In genomic region chr22:22316589-22316988, GRCh38 we compare ENCODE assay signal across 30 cellular contexts.
"Had no signal": no experiment of that assay in that cellular context is flagged by ENCODE, and none has a peak within 500 bp of the region (broad histone marks: within the 10 kb centered on the region; RNA-seq: fewer than 3 reads in every experiment).

No MANE protein-coding gene starts in this region.

- H3K9me3 Mint-ChIP-seq: activated naive CD8-positive, alpha-beta T cell treated with anti-CD3 and anti-CD28 coated beads for 36 hours; stimulated activated effector memory CD8-positive, alpha-beta T cell treated with anti-CD3 and anti-CD28 coated beads, Interleukin-12 subunit alpha, Interleukin-12 subunit beta, amount 100 ng/mL, for 72 hours; stimulated activated naive CD8-positive, alpha-beta T cell treated with anti-CD3 and anti-CD28 coated beads, Interleukin-15, amount 100 ng/mL, for 72 hours; type B pancreatic cell had no signal

- H3K4me1 Mint-ChIP-seq: activated naive CD8-positive, alpha-beta T cell treated with anti-CD3 and anti-CD28 coated beads for 36 hours; stimulated activated effector memory CD8-positive, alpha-beta T cell treated with anti-CD3 and anti-CD28 coated beads, Interleukin-12 subunit alpha, Interleukin-12 subunit beta, amount 100 ng/mL, for 72 hours; stimulated activated naive CD8-positive, alpha-beta T cell treated with anti-CD3 and anti-CD28 coated beads, Interleukin-15, amount 100 ng/mL, for 72 hours had no signal

- DNase-seq: activated CD4-positive, alpha-beta T cell treated with anti-CD3 and anti-CD28 coated beads for 48 hours; activated CD4-positive, alpha-beta T cell treated with anti-CD3 and anti-CD28 coated beads, Interleukin-2, amount 50 U/mL, for 48 hours; activated CD8-positive, alpha-beta memory T cell treated with anti-CD3 and anti-CD28 coated beads for 24 hours; activated effector memory CD4-positive, alpha-beta T cell treated with Interleukin-2 at 50 U/mL for 16 hours; activated naive CD4-positive, alpha-beta T cell treated with Interleukin-2 at 50 U/mL for 16 hours; activated naive CD8-positive, alpha-beta T cell treated with anti-CD3 and anti-CD28 coated beads for 36 hours; adrenal gland; aorta; body of pancreas; dermis blood vessel endothelial cell; effector CD8-positive, alpha-beta T cell; islet precursor cell; left ventricle myocardium inferior; naive thymus-derived CD4-positive, alpha-beta T cell; ovary; right lobe of liver; stimulated activated CD4-positive, alpha-beta T cell treated with anti-CD3 and anti-CD28 coated beads, Interleukin-4, amount 100 ng/mL, for 24 hours; stimulated activated naive CD8-positive, alpha-beta T cell treated with anti-CD3 and anti-CD28 coated beads, Interleukin-15, amount 100 ng/mL, for 72 hours; substantia nigra; uterus had no signal

- H3K4me1 ChIP-seq: adrenal gland, body of pancreas, left ventricle myocardium inferior, right lobe of liver, uterus had no signal

- H3K27ac ChIP-seq: adrenal gland, body of pancreas, left ventricle myocardium inferior, ovary, right lobe of liver, skin epidermis, uterus, VCaP had no signal

- H3K4me3 Mint-ChIP-seq: activated naive CD8-positive, alpha-beta T cell treated with anti-CD3 and anti-CD28 coated beads for 36 hours; stimulated activated effector memory CD8-positive, alpha-beta T cell treated with anti-CD3 and anti-CD28 coated beads, Interleukin-12 subunit alpha, Interleukin-12 subunit beta, amount 100 ng/mL, for 72 hours; stimulated activated naive CD8-positive, alpha-beta T cell treated with anti-CD3 and anti-CD28 coated beads, Interleukin-15, amount 100 ng/mL, for 72 hours; type B pancreatic cell had no signal

- H3K36me3 ChIP-seq: ovary, uterus had no signal

- H3K27me3 ChIP-seq: adrenal gland, body of pancreas, ovary, right lobe of liver, uterus had no signal

- H3K27me3 Mint-ChIP-seq: activated naive CD8-positive, alpha-beta T cell treated with anti-CD3 and anti-CD28 coated beads for 36 hours; naive thymus-derived CD4-positive, alpha-beta T cell; progenitor cell of endocrine pancreas; stimulated activated naive CD8-positive, alpha-beta T cell treated with anti-CD3 and anti-CD28 coated beads, Interleukin-15, amount 100 ng/mL, for 72 hours; type B pancreatic cell had no signal

- H3K9me3 ChIP-seq: adrenal gland, body of pancreas, left ventricle myocardium inferior, ovary, right lobe of liver, uterus had no signal

- H3K4me3 ChIP-seq: adrenal gland, body of pancreas, left ventricle myocardium inferior, lung, ovary, right lobe of liver, skin epidermis, uterus had no signal

- FAIRE-seq: colon, frontal cortex, TTC549 had no signal

- ATAC-seq: activated CD4-positive, CD25-positive, alpha-beta regulatory T cell treated with anti-CD3 and anti-CD28 coated beads, Interleukin-2, amount 50 U/mL, for 24 hours; body of pancreas; naive thymus-derived CD4-positive, alpha-beta T cell; right lobe of liver; stimulated activated effector memory CD8-positive, alpha-beta T cell treated with anti-CD3 and anti-CD28 coated beads, Interleukin-12 subunit alpha, Interleukin-12 subunit beta, amount 100 ng/mL, for 72 hours; stimulated activated naive CD8-positive, alpha-beta T cell treated with anti-CD3 and anti-CD28 coated beads, Interleukin-15, amount 100 ng/mL, for 72 hours had no signal

- H3K27ac Mint-ChIP-seq: activated naive CD8-positive, alpha-beta T cell treated with anti-CD3 and anti-CD28 coated beads for 36 hours; progenitor cell of endocrine pancreas; stimulated activated effector memory CD8-positive, alpha-beta T cell treated with anti-CD3 and anti-CD28 coated beads, Interleukin-12 subunit alpha, Interleukin-12 subunit beta, amount 100 ng/mL, for 72 hours; stimulated activated naive CD8-positive, alpha-beta T cell treated with anti-CD3 and anti-CD28 coated beads, Interleukin-15, amount 100 ng/mL, for 72 hours; type B pancreatic cell had no signal
